26 cellular contexts compared by ENCODE assay signal in genomic region chr3:137008976-137009375, GRCh38. TPM values are rescaled to one million over a fixed set of nuclear protein-coding genes. Genes with fewer than 3 reads are reported as not detected.
"Had no signal": no experiment of that assay in that cellular context is flagged by ENCODE, and none has a peak within 500 bp of the region (broad histone marks: within the 10 kb centered on the region; RNA-seq: fewer than 3 reads in every experiment).

No MANE protein-coding gene starts in this region.

- DNase-seq: colonic mucosa; effector CD8-positive, alpha-beta T cell; endodermal cell; esophagus squamous epithelium; foreskin melanocyte; glutamatergic neuron; heart right ventricle; immature natural killer cell; naive thymus-derived CD8-positive, alpha-beta T cell; pancreas; right lobe of liver; small intestine; stimulated activated CD4-positive, alpha-beta T cell treated with anti-CD3 and anti-CD28 coated beads, Interleukin-15, amount 100 ng/mL, for 24 hours; stimulated activated CD4-positive, alpha-beta T cell treated with anti-CD3 and anti-CD28 coated beads, Interleukin-2, amount 100 ng/mL, for 48 hours; stimulated activated naive CD4-positive, alpha-beta T cell treated with Interleukin-2 at 50 U/mL for 16 hours; stomach; testis; tibial artery had no signal

- H3K27me3 ChIP-seq: colonic mucosa, esophagus squamous epithelium, heart right ventricle, neutrophil, pancreas, right lobe of liver, stomach, testis, tibial artery had no signal

- H3K9me3 Mint-ChIP-seq: central memory CD8-positive, alpha-beta T cell; dendritic cell treated with granulocyte-macrophage colony-stimulating factor and Interleukin-4, amounts not matched to agents 40 ng/mL and 50 ng/mL, for 4 days; endodermal cell; immature natural killer cell; naive thymus-derived CD8-positive, alpha-beta T cell; type B pancreatic cell had no signal

- H3K4me3 ChIP-seq: colonic mucosa, esophagus squamous epithelium, heart right ventricle, lung, pancreas, right lobe of liver, stomach, testis, tibial artery had no signal

- ATAC-seq: heart right ventricle; left lobe of liver; naive thymus-derived CD8-positive, alpha-beta T cell; pancreas; right lobe of liver had no signal

- H3K9me3 ChIP-seq: colonic mucosa, esophagus squamous epithelium, heart right ventricle, neutrophil, pancreas, right lobe of liver, stomach, testis, tibial artery had no signal

- H3K4me3 Mint-ChIP-seq: central memory CD8-positive, alpha-beta T cell; dendritic cell treated with granulocyte-macrophage colony-stimulating factor and Interleukin-4, amounts not matched to agents 40 ng/mL and 50 ng/mL, for 4 days; endodermal cell; immature natural killer cell; naive thymus-derived CD8-positive, alpha-beta T cell; type B pancreatic cell had no signal

- H3K27ac Mint-ChIP-seq: dendritic cell treated with granulocyte-macrophage colony-stimulating factor and Interleukin-4, amounts not matched to agents 40 ng/mL and 50 ng/mL, for 4 days; endodermal cell; immature natural killer cell; progenitor cell of endocrine pancreas; type B pancreatic cell had no signal

- H3K36me3 Mint-ChIP-seq: naive thymus-derived CD8-positive, alpha-beta T cell; type B pancreatic cell had no signal

- H3K4me1 ChIP-seq: colonic mucosa, pancreas, right lobe of liver, testis had no signal

- H3K27me3 Mint-ChIP-seq: central memory CD8-positive, alpha-beta T cell; dendritic cell treated with granulocyte-macrophage colony-stimulating factor and Interleukin-4, amounts not matched to agents 40 ng/mL and 50 ng/mL, for 4 days; progenitor cell of endocrine pancreas had no signal

- H3K36me3 ChIP-seq: colonic mucosa, heart right ventricle, neutrophil, pancreas, right lobe of liver, stomach, tibial artery had no signal

- H3K27ac ChIP-seq: colonic mucosa, esophagus squamous epithelium, heart right ventricle, neutrophil, pancreas, right lobe of liver, stomach, testis, tibial artery had no signal

RNA-seq across cellular contexts. Expression of gene IL20RB, which starts 51.2 kb away (rescaled TPM):
- total RNA-seq: epithelial cell of proximal tubule had no signal
